In the genomic region with DNA sequence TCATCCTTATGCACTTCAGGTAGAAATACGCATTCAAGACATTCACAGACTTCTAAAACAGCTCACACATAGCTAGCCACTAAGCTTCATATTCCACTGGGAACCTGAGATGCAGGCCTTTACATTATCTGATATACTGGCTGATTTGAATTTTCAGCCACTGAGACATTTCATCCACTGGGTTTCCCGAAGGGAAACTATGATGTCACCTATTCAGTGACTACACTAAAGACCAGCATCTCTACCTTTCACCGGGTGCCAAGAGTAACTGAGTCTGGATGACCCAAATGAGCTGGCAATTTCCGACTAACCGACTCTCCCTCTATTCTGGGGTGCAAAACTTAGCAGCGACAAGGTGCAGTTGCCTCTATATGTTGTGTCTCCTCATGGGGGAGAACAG, we compare ENCODE assay signal across 23 cellular contexts.
"Had no signal": no experiment of that assay in that cellular context is flagged by ENCODE, and none has a peak within 500 bp of the region (broad histone marks: within the 10 kb centered on the region; RNA-seq: fewer than 3 reads in every experiment).

No MANE protein-coding gene starts in this region.

- FAIRE-seq: colon, endothelial cell of umbilical vein, frontal cortex, islet of Langerhans, keratinocyte had no signal

- DNase-seq: dermis blood vessel endothelial cell; dorsolateral prefrontal cortex; effector CD4-positive, alpha-beta T cell; effector memory CD4-positive, alpha-beta T cell; foreskin keratinocyte; heart left ventricle; hippocampal formation; left cardiac atrium; left lung; left ventricle myocardium superior; lower lobe of right lung; mesenchymal stem cell; mucosa of descending colon; naive B cell had no signal

- H3K4me3 ChIP-seq: coronary artery, dorsolateral prefrontal cortex, esophagus muscularis mucosa, gastroesophageal sphincter, heart left ventricle, left lung, lower lobe of right lung, mucosa of descending colon had no signal

- ATAC-seq: foreskin keratinocyte, gastroesophageal sphincter, heart left ventricle, left cardiac atrium, left lung, left ventricle myocardium superior, lower lobe of right lung, mucosa of descending colon had no signal

- H3K27me3 Mint-ChIP-seq: naive B cell had no signal

- H3K9me3 ChIP-seq: lower lobe of right lung, mucosa of descending colon had no signal

- H3K36me3 ChIP-seq: esophagus muscularis mucosa, gastroesophageal sphincter, left lung, lower lobe of right lung had no signal

- H3K27ac ChIP-seq: coronary artery, dorsolateral prefrontal cortex, esophagus muscularis mucosa, foreskin keratinocyte, gastroesophageal sphincter, heart left ventricle, left lung, lower lobe of right lung had no signal

- H3K36me3 Mint-ChIP-seq: mesothelial cell of epicardium had no signal

- H3K27me3 ChIP-seq: dorsolateral prefrontal cortex, esophagus muscularis mucosa, gastroesophageal sphincter, heart left ventricle, left lung had no signal

- H3K4me1 Mint-ChIP-seq: mesothelial cell of epicardium had no signal

- H3K4me1 ChIP-seq: esophagus muscularis mucosa, foreskin keratinocyte, gastroesophageal sphincter, heart left ventricle, left lung, lower lobe of right lung had no signal

- H3K4me3 Mint-ChIP-seq: mesothelial cell of epicardium had no signal

- H3K27ac Mint-ChIP-seq: mesothelial cell of epicardium, naive B cell had no signal
